ENCODE assay signal across 29 cellular contexts in genomic region chr12:49036029-49036428, GRCh38. TPM values are rescaled to one million over a fixed set of nuclear protein-coding genes. Genes with fewer than 3 reads are reported as not detected.
"Had no signal": no experiment of that assay in that cellular context is flagged by ENCODE, and none has a peak within 500 bp of the region (broad histone marks: within the 10 kb centered on the region; RNA-seq: fewer than 3 reads in every experiment).

No MANE protein-coding gene starts in this region.

- H3K9me3 Mint-ChIP-seq: activated CD8-positive, alpha-beta T cell treated with anti-CD3 and anti-CD28 coated beads for 36 hours; activated naive CD8-positive, alpha-beta T cell treated with anti-CD3 and anti-CD28 coated beads, Interleukin-2, amount 10 ng/mL, durations not matched to agents 7 days and 5 days; activated T-cell treated with anti-CD3 and anti-CD28 coated beads, Interleukin-2, amount 50 U/mL, for 72 hours; T-cell had no signal

- H3K4me2 ChIP-seq: KMS-11 had no signal

- H3K4me1 Mint-ChIP-seq: activated naive CD8-positive, alpha-beta T cell treated with anti-CD3 and anti-CD28 coated beads, Interleukin-2, amount 10 ng/mL, durations not matched to agents 7 days and 5 days had no signal

- H3K4me3 ChIP-seq: adrenal gland, MG63 had no signal

- H3K4me1 ChIP-seq: adrenal gland had no signal

- H3K27ac Mint-ChIP-seq: activated CD8-positive, alpha-beta T cell treated with anti-CD3 and anti-CD28 coated beads for 36 hours; activated naive CD8-positive, alpha-beta T cell treated with anti-CD3 and anti-CD28 coated beads, Interleukin-2, amount 10 ng/mL, durations not matched to agents 7 days and 5 days; activated T-cell treated with anti-CD3 and anti-CD28 coated beads, Interleukin-2, amount 50 U/mL, for 72 hours had no signal

- H3K27ac ChIP-seq: adrenal gland, KMS-11, VCaP had no signal

- H3K4me3 Mint-ChIP-seq: activated CD8-positive, alpha-beta T cell treated with anti-CD3 and anti-CD28 coated beads for 36 hours; activated naive CD8-positive, alpha-beta T cell treated with anti-CD3 and anti-CD28 coated beads, Interleukin-2, amount 10 ng/mL, durations not matched to agents 7 days and 5 days; activated T-cell treated with anti-CD3 and anti-CD28 coated beads, Interleukin-2, amount 50 U/mL, for 72 hours; T-cell had no signal

- DNase-seq: activated CD4-positive, alpha-beta T cell treated with anti-CD3 and anti-CD28 coated beads, Interleukin-2, amount 50 U/mL, for 1 hour; activated CD4-positive, CD25-positive, alpha-beta regulatory T cell; activated CD8-positive, alpha-beta memory T cell treated with anti-CD3 and anti-CD28 coated beads, Interleukin-2, amount 50 U/mL, for 4 hours; activated CD8-positive, alpha-beta T cell treated with anti-CD3 and anti-CD28 coated beads for 36 hours; activated naive CD4-positive, alpha-beta T cell treated with anti-CD3 and anti-CD28 coated beads, Interleukin-2, amount 50 U/mL, for 16 hours; activated naive CD8-positive, alpha-beta T cell treated with anti-CD3 and anti-CD28 coated beads, Interleukin-2, amount 10 ng/mL, durations not matched to agents 7 days and 5 days; activated T-cell treated with anti-CD3 and anti-CD28 coated beads, Interleukin-2, amount 50 U/mL, for 72 hours; adrenal gland; anterior cingulate cortex; MG63; MV-4-11; NCI-H1092 treated with DMSO at 0.1 percent for 48 hours; NCI-H1417 treated with DMSO at 0.1 percent for 48 hours; NCI-H1694; NCI-H2029; NCI-H2107; NCI-H2171 treated with DMSO at 0.1 percent for 48 hours; NCI-H226; NCI-H526 treated with DMSO at 0.1 percent for 48 hours; NCI-H82; SIG-M5; T-cell had no signal

- H3K27me3 Mint-ChIP-seq: activated CD8-positive, alpha-beta T cell treated with anti-CD3 and anti-CD28 coated beads for 36 hours; activated naive CD8-positive, alpha-beta T cell treated with anti-CD3 and anti-CD28 coated beads, Interleukin-2, amount 10 ng/mL, durations not matched to agents 7 days and 5 days; T-cell had no signal

- H3K9ac ChIP-seq: KMS-11 had no signal

- H3K9me3 ChIP-seq: adrenal gland, MG63 had no signal

- H3K27me3 ChIP-seq: adrenal gland, MG63 had no signal

RNA-seq across cellular contexts. Expression of gene DDN, which starts 36.9 kb away (rescaled TPM):
- total RNA-seq: RPMI7951 had no signal

RNA-seq across cellular contexts. Expression of gene WNT1, which starts 57.9 kb away (rescaled TPM):
- total RNA-seq: activated CD8-positive, alpha-beta T cell treated with anti-CD3 and anti-CD28 coated beads for 36 hours; adrenal gland; cardiac septum; NCI-H460; OCI-LY7; RPMI7951; T-helper 2 cell treated with Interferon-gamma antibody and Interleukin-4, amounts not matched to agents 100 ng/mL and 5 ng/mL, for 36 hours had no signal
- polyA plus RNA-seq: adrenal gland had no signal
